8 cellular contexts compared by ENCODE assay signal in genomic region chr16:46620265-46621005, GRCh38. TPM values are rescaled to one million over a fixed set of nuclear protein-coding genes. Genes with fewer than 3 reads are reported as not detected.
DNase-seq lines count a peak whose midpoint lies in the region; ATAC-seq and TF ChIP-seq lines count a peak whose summit lies in the region.

No MANE protein-coding gene starts in this region.

- peak overlapping the region; percentile 6 for H4K12ac ChIP-seq in trophoblast cell (ENCODE audit: low read depth, low read length)

- no peak overlapping the region for H2BK120ac ChIP-seq in trophoblast cell (ENCODE audit: insufficient read depth, low read length, poor library complexity)

- H3K9me3 ChIP-seq in trophoblast cell (ENCODE audit: insufficient read depth, low read depth, low read length) = no peaks in the 10 kb centered on the region

- H3K4me1 ChIP-seq in trophoblast cell (ENCODE audit: control insufficient read depth in 1 of 2, insufficient read depth in 2 of 2, low read length in 2 of 2) = peaks cover 0 to 3% of the 10 kb centered on the region in 2 experiments

- no peak overlapping the region for H3K23ac ChIP-seq in trophoblast cell (ENCODE audit: low read length)

- H3K18ac ChIP-seq in trophoblast cell (ENCODE audit: low read length) = peak overlapping the region; percentile 23

- peaks cover 4% of the 10 kb centered on the region for H3K79me2 ChIP-seq in trophoblast cell (ENCODE audit: control insufficient read depth, insufficient read depth, low read length, poor library complexity)

- peaks cover 10 to 12% of the 10 kb centered on the region in 2 experiments for H3K36me3 ChIP-seq in trophoblast cell (ENCODE audit: control insufficient read depth in 1 of 2, insufficient read depth in 2 of 2, low read length in 2 of 2)

- H4K8ac ChIP-seq in trophoblast cell (ENCODE audit: low read depth, low read length) = peak overlapping the region; percentile 61

- peaks cover 3% of the 10 kb centered on the region for H3K79me1 ChIP-seq in trophoblast cell (ENCODE audit: low read length)

- CTCF ChIA-PET in RWPE1 (lab: Yijun Ruan, JAX) = no interaction called here

- H3K27me3 ChIP-seq in trophoblast cell (ENCODE audit: insufficient read depth, low read length) = no peaks in the 10 kb centered on the region

- peak overlapping the region; percentile 77 for H3K27ac ChIP-seq in RWPE1
- H3K27ac ChIP-seq in trophoblast cell (ENCODE audit: low read depth, low read length) = no peak overlapping the region

- no peak overlapping the region for H2BK12ac ChIP-seq in trophoblast cell (ENCODE audit: low read length)

- H3K4me2 ChIP-seq in trophoblast cell (ENCODE audit: low read length) = peak overlapping the region; percentile 85

- POLR2A ChIA-PET in RWPE1 (lab: Yijun Ruan, JAX; ENCODE audit: low non-redundant PET) = no interaction called here

- no peak overlapping the region for H2BK5ac ChIP-seq in trophoblast cell (ENCODE audit: low read depth, low read length, poor library complexity)

- H3K4me3 ChIP-seq in epithelial cell of esophagus (ENCODE audit: low read length) = peak overlapping the region; percentile 77
- peak overlapping the region; percentile 92 for H3K4me3 ChIP-seq in trophoblast cell (ENCODE audit: low read depth, low read length)

- H3K14ac ChIP-seq in trophoblast cell (ENCODE audit: low read length) = peak overlapping the region; percentile 33

- peak overlapping the region; percentile 7 for H4K91ac ChIP-seq in trophoblast cell (ENCODE audit: low read depth, low read length)

- H2AFZ ChIP-seq in trophoblast cell (ENCODE audit: insufficient read depth, low read length, poor library complexity) = peak overlapping the region; percentile 19

- H2AK5ac ChIP-seq in trophoblast cell (ENCODE audit: low read length) = no peak overlapping the region

- H3K9ac ChIP-seq in trophoblast cell (ENCODE audit: low read length) = peak overlapping the region; percentile 84

- TF ChIP-seq CTCF in RWPE1 (conservative IDR thresholded peaks at IDR 0.05; ENCODE audit: low read depth) = no peak
- no peak for TF ChIP-seq CTCF in epithelial cell of esophagus (IDR thresholded peaks at IDR 0.05; ENCODE audit: insufficient read depth, low read depth, low read length, missing control alignments)

- peak; percentile 24 for ATAC-seq in HG02759 (IDR thresholded peaks at IDR 0.05; ENCODE audit: unreplicated experiment)

- peak overlapping the region; percentile 85 for H3K4ac ChIP-seq in trophoblast cell (ENCODE audit: low read depth, low read length)

- DNase-seq in GM03348 (ENCODE audit: low spot score) (peak; percentile 27), RWPE1 (ENCODE audit: low spot score) (no peak), epithelial cell of esophagus (ENCODE audit: low read depth) (peak; percentile 22), trophoblast cell (no peak), NCI-H510A treated with DMSO at 0.1 percent for 48 hours (lab: John Stamatoyannopoulos, UW) (no peak), NCI-H1417 treated with DMSO at 0.1 percent for 48 hours (lab: John Stamatoyannopoulos, UW) (no peak), NCI-H146 treated with DMSO at 0.1 percent for 48 hours (lab: John Stamatoyannopoulos, UW; ENCODE audit: unreplicated experiment) (no peak)

- WGBS in trophoblast cell (ENCODE audit: extremely low coverage, insufficient coverage, insufficient read length) = no CpG with 5 or more reads among the region's 11 CpGs

RNA-seq across cellular contexts. Expression of gene SHCBP1, which starts 0.7 kb away (rescaled TPM):
- polyA plus RNA-seq in trophoblast cell (2013) = 11.2 and 12.0 TPM in 2 replicates

Comparison
In these comparisons a context has a peak if more than half of its experiments do, and no peak if none do; other contexts are left out.
1. DNase-seq: peak in GM03348 (single experiment) and epithelial cell of esophagus (single experiment); none in RWPE1 (single experiment), trophoblast cell (0 of 2), NCI-H510A treated with DMSO at 0.1 percent for 48 hours (single experiment), NCI-H1417 treated with DMSO at 0.1 percent for 48 hours (single experiment) and NCI-H146 treated with DMSO at 0.1 percent for 48 hours (single experiment).